ENCODE assay signal across 8 cellular contexts in the genomic region with DNA sequence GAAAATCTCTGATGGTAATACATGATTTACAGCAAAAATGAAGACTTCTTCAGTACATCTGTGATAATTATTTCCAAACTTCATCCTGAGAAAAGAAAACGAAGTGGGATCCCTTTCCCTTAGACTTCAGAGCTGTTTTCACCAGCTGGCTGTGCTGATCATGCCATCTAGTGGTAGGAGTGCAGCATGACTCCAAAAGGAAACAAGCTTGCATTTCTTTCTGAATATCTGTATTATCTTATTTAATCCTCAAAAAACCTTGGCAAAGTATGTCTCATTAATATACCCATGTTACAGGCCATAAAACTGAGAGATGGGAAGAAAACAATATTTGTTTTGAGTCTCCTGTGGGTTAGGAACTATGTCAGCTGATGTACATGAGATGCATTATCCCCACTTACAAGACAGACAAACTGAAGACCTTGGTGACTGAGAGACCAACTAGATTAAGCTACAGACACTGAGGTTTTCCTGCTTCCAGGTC. TPM values are rescaled to one million over a fixed set of nuclear protein-coding genes. Genes with fewer than 3 reads are reported as not detected.
DNase-seq lines count a peak whose midpoint lies in the region; ATAC-seq and TF ChIP-seq lines count a peak whose summit lies in the region.

No MANE protein-coding gene starts in this region.

- H3K4me2 ChIP-seq in KMS-11 = no peak overlapping the region

- no peaks in the 10 kb centered on the region for H3K9me3 ChIP-seq in left lung
- no peaks in the 10 kb centered on the region for H3K9me3 ChIP-seq in testis

- H3K36me3 ChIP-seq in KMS-11 (ENCODE audit: insufficient read depth) (no peaks in the 10 kb centered on the region), left lung (no peaks in the 10 kb centered on the region), testis (ENCODE audit: low read depth, missing control alignments) (no peaks in the 10 kb centered on the region)

- no peak for TF ChIP-seq POLR2A in testis (IDR thresholded peaks at IDR 0.05)

- DNase-seq in NCI-H2171 treated with DMSO at 0.1 percent for 48 hours (lab: John Stamatoyannopoulos, UW) (peak; percentile 39), NCI-H2171 (lab: John Stamatoyannopoulos, UW) (no peak), RWPE1 (ENCODE audit: low spot score) (peak; percentile 52), choroid plexus epithelial cell (ENCODE audit: low read depth) (peak; percentile 79), left lung (no peak), testis (peak; percentile 49)
- DNase-seq in activated CD8-positive, alpha-beta memory T cell treated with anti-CD3 and anti-CD28 coated beads, Interleukin-2, amount 50 U/mL, for 48 hours = no peak

- H3K79me2 ChIP-seq in KMS-11 (ENCODE audit: insufficient read depth, low read depth) = no peaks in the 10 kb centered on the region

- no peak overlapping the region for H3K9ac ChIP-seq in KMS-11

- POLR2A ChIA-PET in RWPE1 (lab: Yijun Ruan, JAX; ENCODE audit: low non-redundant PET) = interaction anchor here (0.6 kb wide), 1 partner anchor 1505 kb away, joined by 8 read pairs; no protein-coding TSS in a partner anchor

- H3K4me3 ChIP-seq in KMS-11 (IDR thresholded peaks at IDR 0.05; ENCODE audit: insufficient read depth, low read depth, low read length) = no peak overlapping the region
- H3K4me3 ChIP-seq in choroid plexus epithelial cell (ENCODE audit: low read depth, low read length) = no peak overlapping the region
- H3K4me3 ChIP-seq in left lung = no peak overlapping the region
- no peak overlapping the region for H3K4me3 ChIP-seq in testis

- TF ChIP-seq CTCF in KMS-11 (conservative IDR thresholded peaks at IDR 0.05; ENCODE audit: low read depth, low read length) (peak; percentile 100), RWPE1 (conservative IDR thresholded peaks at IDR 0.05; ENCODE audit: low read depth) (peak; percentile 97), choroid plexus epithelial cell (conservative IDR thresholded peaks at IDR 0.05; ENCODE audit: low read depth, low read length) (peak; percentile 99), left lung (IDR thresholded peaks at IDR 0.05) (peak; percentile 89 to 93), testis (IDR thresholded peaks at IDR 0.05) (peak; percentile 90 to 92 (median 90))

- peaks cover 8% of the 10 kb centered on the region for H3K4me1 ChIP-seq in KMS-11 (ENCODE audit: low read depth, poor library complexity, severe bottlenecking)
- H3K4me1 ChIP-seq in left lung = no peaks in the 10 kb centered on the region
- no peaks in the 10 kb centered on the region for H3K4me1 ChIP-seq in testis

- WGBS in testis, 2 donors = 3% methylated on average over 1 of the region's 1 CpG

- no peaks in the 10 kb centered on the region for H4K20me1 ChIP-seq in KMS-11 (ENCODE audit: insufficient read depth)

- CTCF ChIA-PET in RWPE1 (lab: Yijun Ruan, JAX) = interaction anchor here (0.5 to 2.0 kb wide), 38 partner anchors 8 to 1864 kb away, joined by 3 to 17 read pairs (median 4); a partner anchor contains a TSS

- intact Hi-C loops in left lung (cut with DNase I) (loop anchor here (5.0 to 10.0 kb wide), 4 partner anchors 168 to 398 kb away; no protein-coding TSS in a partner anchor), testis (cut with DNase I; ENCODE audit: low total_unique reads) (no loop called here)

- H3K27me3 ChIP-seq in KMS-11 (ENCODE audit: insufficient read depth, low read depth) = no peaks in the 10 kb centered on the region
- H3K27me3 ChIP-seq in left lung = no peaks in the 10 kb centered on the region
- H3K27me3 ChIP-seq in testis = no peaks in the 10 kb centered on the region

- peak; percentile 83 for ATAC-seq in left lung

- H3K27ac ChIP-seq in KMS-11 = no peak overlapping the region
- H3K27ac ChIP-seq in RWPE1 = no peak overlapping the region
- H3K27ac ChIP-seq in left lung = no peak overlapping the region
- H3K27ac ChIP-seq in testis = no peak overlapping the region

- no peak overlapping the region for H2AFZ ChIP-seq in KMS-11 (ENCODE audit: low read depth)

RNA-seq across cellular contexts. Expression of a gene that starts 9.8 kb away (rescaled TPM):
- not detected for total RNA-seq in left lung
- total RNA-seq in testis = 10 to 100 TPM in 1 of 2 donors, 1 to 10 TPM in 1; 5.1 to 10.2 TPM
- polyA plus RNA-seq in testis (ENCODE audit: insufficient read depth, low read depth, low replicate concordance) = 13.4 TPM

RNA-seq across cellular contexts. Expression of a gene that starts 35.4 kb away (rescaled TPM):
- total RNA-seq in left lung (10 to 100 TPM; 14.2 to 14.5 TPM), testis (10 to 100 TPM; 24.6 to 24.7 TPM)
- 32.8 TPM for polyA plus RNA-seq in testis (ENCODE audit: insufficient read depth, low read depth, low replicate concordance)

Comparison
In these comparisons a context has a peak if more than half of its experiments do, and no peak if none do; other contexts are left out.
1. DNase-seq: peak in NCI-H2171 treated with DMSO at 0.1 percent for 48 hours (single experiment), RWPE1 (single experiment), choroid plexus epithelial cell (single experiment) and testis (single experiment); none in NCI-H2171 (single experiment), left lung (0 of 2) and activated CD8-positive, alpha-beta memory T cell treated with anti-CD3 and anti-CD28 coated beads, Interleukin-2, amount 50 U/mL, for 48 hours (single experiment).
2. RNA of a gene that starts 9.8 kb away (total RNA-seq): 5.1 to 10.2 TPM in testis; not detected in left lung; every median in the first group is over 4 times any median in the second.
3. Peak in every context shown above with its lines, with median percentiles within 50 percentile points of each other: CTCF ChIP-seq.